Comparison of ENCODE assay signal across 1 cellular context in genomic region chr1:77557053-77557452, GRCh38.
TF ChIP-seq lines count a peak whose summit lies in the region.

No MANE protein-coding gene starts in this region.

TF ChIP-seq in GM23338, 12 proteins besides CTCF, POLR2A, EP300 and RAD21 (continued from another document):
- TF ChIP-seq ZNF462 (CRISPR knock-in tag; IDR thresholded peaks at IDR 0.05) (no peak), STAT1 (IDR thresholded peaks at IDR 0.05; ENCODE audit: unreplicated experiment) (no peak), EZH2 (IDR thresholded peaks at IDR 0.05; ENCODE audit: low read depth, unreplicated experiment) (no peak), CREB1 (CRISPR knock-in tag; IDR thresholded peaks at IDR 0.05; ENCODE audit: low read depth) (no peak), NANOG (IDR thresholded peaks at IDR 0.05; ENCODE audit: borderline replicate concordance) (no peak), ZNF114 (CRISPR knock-in tag; IDR thresholded peaks at IDR 0.05) (no peak), EZH2phosphoT487 (IDR thresholded peaks at IDR 0.05; ENCODE audit: unreplicated experiment) (no peak), POLR2AphosphoS5 (IDR thresholded peaks at IDR 0.05; ENCODE audit: low read depth) (no peak)
- TF ChIP-seq, protein P1, sequence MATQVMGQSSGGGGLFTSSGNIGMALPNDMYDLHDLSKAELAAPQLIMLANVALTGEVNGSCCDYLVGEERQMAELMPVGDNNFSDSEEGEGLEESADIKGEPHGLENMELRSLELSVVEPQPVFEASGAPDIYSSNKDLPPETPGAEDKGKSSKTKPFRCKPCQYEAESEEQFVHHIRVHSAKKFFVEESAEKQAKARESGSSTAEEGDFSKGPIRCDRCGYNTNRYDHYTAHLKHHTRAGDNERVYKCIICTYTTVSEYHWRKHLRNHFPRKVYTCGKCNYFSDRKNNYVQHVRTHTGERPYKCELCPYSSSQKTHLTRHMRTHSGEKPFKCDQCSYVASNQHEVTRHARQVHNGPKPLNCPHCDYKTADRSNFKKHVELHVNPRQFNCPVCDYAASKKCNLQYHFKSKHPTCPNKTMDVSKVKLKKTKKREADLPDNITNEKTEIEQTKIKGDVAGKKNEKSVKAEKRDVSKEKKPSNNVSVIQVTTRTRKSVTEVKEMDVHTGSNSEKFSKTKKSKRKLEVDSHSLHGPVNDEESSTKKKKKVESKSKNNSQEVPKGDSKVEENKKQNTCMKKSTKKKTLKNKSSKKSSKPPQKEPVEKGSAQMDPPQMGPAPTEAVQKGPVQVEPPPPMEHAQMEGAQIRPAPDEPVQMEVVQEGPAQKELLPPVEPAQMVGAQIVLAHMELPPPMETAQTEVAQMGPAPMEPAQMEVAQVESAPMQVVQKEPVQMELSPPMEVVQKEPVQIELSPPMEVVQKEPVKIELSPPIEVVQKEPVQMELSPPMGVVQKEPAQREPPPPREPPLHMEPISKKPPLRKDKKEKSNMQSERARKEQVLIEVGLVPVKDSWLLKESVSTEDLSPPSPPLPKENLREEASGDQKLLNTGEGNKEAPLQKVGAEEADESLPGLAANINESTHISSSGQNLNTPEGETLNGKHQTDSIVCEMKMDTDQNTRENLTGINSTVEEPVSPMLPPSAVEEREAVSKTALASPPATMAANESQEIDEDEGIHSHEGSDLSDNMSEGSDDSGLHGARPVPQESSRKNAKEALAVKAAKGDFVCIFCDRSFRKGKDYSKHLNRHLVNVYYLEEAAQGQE (IDR thresholded peaks at IDR 0.05; ENCODE audit: unreplicated experiment), result no peak
